Comparison of ENCODE assay signal across 14 cellular contexts in genomic region chr12:45309826-45310626, GRCh38.
DNase-seq lines count a peak whose midpoint lies in the region; ATAC-seq and TF ChIP-seq lines count a peak whose summit lies in the region.
"Had no signal": no experiment of that assay in that cellular context is flagged by ENCODE, and none has a peak within 500 bp of the region (broad histone marks: within the 10 kb centered on the region; RNA-seq: fewer than 3 reads in every experiment).

No MANE protein-coding gene starts in this region.

- no peaks in the 10 kb centered on the region for H4K20me1 ChIP-seq in fibroblast of lung (ENCODE audit: control insufficient read depth, extremely low read depth, insufficient read depth, low read length)

- no peak overlapping the region for H3K4ac ChIP-seq in mesendoderm (ENCODE audit: low read depth, low read length)

- TF ChIP-seq EP300 in sigmoid colon (IDR thresholded peaks at IDR 0.05) = no peak

- H3K9ac ChIP-seq in fibroblast of lung (ENCODE audit: insufficient read depth, low read length) (no peak overlapping the region), mesendoderm (ENCODE audit: low read length) (no peak overlapping the region)

- H3K56ac ChIP-seq in mesendoderm (ENCODE audit: low read length) = no peak overlapping the region

- H2BK120ac ChIP-seq in mesendoderm (ENCODE audit: low read depth, low read length) = no peak overlapping the region

- H3K4me2 ChIP-seq in fibroblast of lung (ENCODE audit: extremely low read depth, insufficient read depth, low read length) (peak overlapping the region; percentile 19), mesendoderm (ENCODE audit: low read length) (no peak overlapping the region)

- H3K27ac ChIP-seq in fibroblast of lung (ENCODE audit: insufficient read depth, low read length) = peak overlapping the region; percentile 43
- H3K27ac ChIP-seq in sigmoid colon = peak overlapping the region; percentile 10 to 86 (median 56)
- H3K27ac ChIP-seq in mesendoderm (ENCODE audit: low read depth, low read length) = no peak overlapping the region

- no peak overlapping the region for H2BK5ac ChIP-seq in mesendoderm (ENCODE audit: low read length)

- intact Hi-C loops in sigmoid colon (cut with DNase I) = loop anchor here (5.0 kb wide), 1 partner anchor 78 kb away; no protein-coding TSS in a partner anchor

- H2BK15ac ChIP-seq in mesendoderm (replicated peaks; ENCODE audit: low read depth) = no peak overlapping the region

- H3K27me3 ChIP-seq in BJ (ENCODE audit: control insufficient read depth, insufficient read depth, low read length) (no peaks in the 10 kb centered on the region), fibroblast of lung (ENCODE audit: control insufficient read depth, insufficient read depth, low read length) (no peaks in the 10 kb centered on the region), sigmoid colon (no peaks in the 10 kb centered on the region), mesendoderm (ENCODE audit: insufficient read depth, low read length, poor library complexity) (no peaks in the 10 kb centered on the region)
- H3K27me3 ChIP-seq: testis had no signal

- no peak overlapping the region for H2AK5ac ChIP-seq in mesendoderm (ENCODE audit: low read length)

- H4K8ac ChIP-seq in mesendoderm (ENCODE audit: low read depth, low read length) = no peak overlapping the region

- no peak overlapping the region for H4K5ac ChIP-seq in mesendoderm (ENCODE audit: low read length)

- DNase-seq in BJ (ENCODE audit: low read depth) = peak; percentile 83
- peak; percentile 40 for DNase-seq in OCI-M1 (lab: John Stamatoyannopoulos, UW)
- DNase-seq in fibroblast of lung (ENCODE audit: low read depth in 2 of 2) = peak; percentile 45 to 80
- no peak for DNase-seq in sigmoid colon
- DNase-seq in foreskin melanocyte = no peak
- no peak for DNase-seq in activated gamma-delta T cell treated with Interleukin-2 at 50 U/mL for 16 hours
- no peak for DNase-seq in mesendoderm
- DNase-seq: CD4-positive, CD25-positive, alpha-beta regulatory T cell; central memory CD4-positive, alpha-beta T cell; erythroblast; KBM-7; stimulated activated CD4-positive, alpha-beta T cell treated with anti-CD3 and anti-CD28 coated beads, Interleukin-4, amount 100 ng/mL, for 1 hour; testis had no signal

- H3K23ac ChIP-seq in mesendoderm (ENCODE audit: low read length) = no peak overlapping the region

- CTCF ChIA-PET in BJ (lab: Yijun Ruan, JAX) = interaction anchor here (1.2 to 2.6 kb wide), 5 partner anchors 8 to 78 kb away, joined by 3 to 6 read pairs (median 5); no protein-coding TSS in a partner anchor

- peaks cover 4% of the 10 kb centered on the region for H3K79me1 ChIP-seq in mesendoderm (ENCODE audit: low read length)

- no peak overlapping the region for H3K18ac ChIP-seq in mesendoderm (ENCODE audit: low read length)

- H3K9me3 ChIP-seq in fibroblast of lung (ENCODE audit: control insufficient read depth, insufficient read depth, low read depth, low read length) (no peaks in the 10 kb centered on the region), sigmoid colon (no peaks in the 10 kb centered on the region)
- H3K9me3 ChIP-seq: testis had no signal

- H2AFZ ChIP-seq in fibroblast of lung (ENCODE audit: low read length) = no peak overlapping the region

- no peak overlapping the region for H3K4me3 ChIP-seq in BJ (ENCODE audit: low read depth, low read length)
- H3K4me3 ChIP-seq in fibroblast of lung (replicated peaks in 1 of 4; ENCODE audit: control extremely low read depth in 1 of 4, insufficient read depth in 1 of 4, low read depth in 3 of 4, low read length in 4 of 4) = no peak overlapping the region
- H3K4me3 ChIP-seq in sigmoid colon = no peak overlapping the region
- no peak overlapping the region for H3K4me3 ChIP-seq in mesendoderm (ENCODE audit: low read length)
- H3K4me3 ChIP-seq: testis had no signal

- no peak for TF ChIP-seq POLR2A in sigmoid colon (IDR thresholded peaks at IDR 0.05)

- no peaks in the 10 kb centered on the region for H3K36me3 ChIP-seq in BJ (ENCODE audit: control insufficient read depth, insufficient read depth, low read length)
- H3K36me3 ChIP-seq in fibroblast of lung (ENCODE audit: control insufficient read depth, insufficient read depth, low read length) = no peaks in the 10 kb centered on the region
- H3K36me3 ChIP-seq in sigmoid colon = peaks cover 0 to 5% (median 0%) of the 10 kb centered on the region in 4 donors
- no peaks in the 10 kb centered on the region for H3K36me3 ChIP-seq in mesendoderm (ENCODE audit: control insufficient read depth, insufficient read depth, low read length)

- POLR2A ChIA-PET in BJ (lab: Charles Lee) = interaction anchor here (0.8 kb wide), 1 partner anchor 26 kb away, joined by 3 read pairs; no protein-coding TSS in a partner anchor

- TF ChIP-seq CTCF in BJ (IDR thresholded peaks at IDR 0.05; ENCODE audit: insufficient read depth, low read depth, low read length) (peak; percentile 35), fibroblast of lung (conservative IDR thresholded peaks at IDR 0.05 in 1 of 2, IDR thresholded peaks at IDR 0.05 in 1 of 2; ENCODE audit: low read depth in 1 of 2, low read length in 2 of 2) (no peak), sigmoid colon (IDR thresholded peaks at IDR 0.05) (no peak)

- peaks cover 10% of the 10 kb centered on the region for H3K4me1 ChIP-seq in fibroblast of lung (ENCODE audit: control insufficient read depth, extremely low read depth, insufficient read depth, low read length)
- H3K4me1 ChIP-seq in sigmoid colon = peaks cover 0 to 50% (median 43%) of the 10 kb centered on the region in 4 donors
- H3K4me1 ChIP-seq in mesendoderm (ENCODE audit: control insufficient read depth, low read depth, low read length) = no peaks in the 10 kb centered on the region

- ATAC-seq in GM19467 (IDR thresholded peaks at IDR 0.05; ENCODE audit: unreplicated experiment) = no peak

- WGBS in sigmoid colon, 2 donors = 73 to 88% methylated on average over 1 of the region's 1 CpG
- WGBS in mesendoderm (ENCODE audit: extremely low coverage, insufficient coverage, low lambda C conversion rate) = no CpG with 5 or more reads among the region's 1 CpG

- H3K79me2 ChIP-seq in fibroblast of lung (ENCODE audit: control insufficient read depth, insufficient read depth, low read length) (peaks cover 2% of the 10 kb centered on the region), mesendoderm (ENCODE audit: control insufficient read depth, insufficient read depth, low read length) (no peaks in the 10 kb centered on the region)

Comparison
In these comparisons a context has a peak if more than half of its experiments do, and no peak if none do; other contexts are left out.
1. DNase-seq: peak in BJ (single experiment), OCI-M1 (single experiment) and fibroblast of lung (2 of 2); none in sigmoid colon (single experiment), foreskin melanocyte (single experiment), activated gamma-delta T cell treated with Interleukin-2 at 50 U/mL for 16 hours (single experiment) and mesendoderm (single experiment).